17 cellular contexts compared by ENCODE assay signal in genomic region chr11:95586155-95586554, GRCh38.
A peak's percentile ranks its signal among the peaks of the same experiment; 100 is the strongest.
DNase-seq lines count a peak whose midpoint lies in the region; ATAC-seq and TF ChIP-seq lines count a peak whose summit lies in the region.
"Had no signal": no experiment of that assay in that cellular context is flagged by ENCODE, and none has a peak within 500 bp of the region (broad histone marks: within the 10 kb centered on the region; RNA-seq: fewer than 3 reads in every experiment).

No MANE protein-coding gene starts in this region.

- H3K4me2 ChIP-seq in GM23338, result no peak overlapping the region
- H3K4me2 ChIP-seq in smooth muscle cell, result peak overlapping the region; percentile 59

- no CpG with 5 or more reads among the region's 1 CpG for WGBS in mesodermal cell (ENCODE audit: insufficient coverage in 2 of 2), 2 experiments
- WGBS in smooth muscle cell (ENCODE audit: low lambda C conversion rate), result 86% methylated on average over 1 of the region's 1 CpG

- no peak overlapping the region for H3K4me3 ChIP-seq in GM23338
- H3K4me3 ChIP-seq in mesodermal cell (ENCODE audit: extremely low read depth, insufficient read depth, low read length, poor library complexity, severe bottlenecking), result no peak overlapping the region
- no peak overlapping the region for H3K4me3 ChIP-seq in smooth muscle cell
- H3K4me3 ChIP-seq: MG63 had no signal

- H3K9me3 Mint-ChIP-seq in GM23338, result no peaks in the 10 kb centered on the region
- no peaks in the 10 kb centered on the region for H3K9me3 Mint-ChIP-seq in chondrocyte (ENCODE audit: low read depth)

- H3K36me3 ChIP-seq in GM23338 (ENCODE audit: insufficient read depth) (no peaks in the 10 kb centered on the region), mesodermal cell (ENCODE audit: control insufficient read depth, insufficient read depth, low read length) (no peaks in the 10 kb centered on the region), smooth muscle cell (ENCODE audit: low read depth) (no peaks in the 10 kb centered on the region)
- H3K36me3 ChIP-seq: MG63 had no signal

- H3F3A ChIP-seq in GM23338 (replicated peaks; ENCODE audit: low read depth) (no peaks in the 10 kb centered on the region), smooth muscle cell (ENCODE audit: low read depth) (peaks cover 12% of the 10 kb centered on the region)

- H3K9ac ChIP-seq in smooth muscle cell (ENCODE audit: low read depth), result peak overlapping the region; percentile 60

- no peaks in the 10 kb centered on the region for H3K9me3 ChIP-seq in mesodermal cell (ENCODE audit: control insufficient read depth, low read length)
- no peaks in the 10 kb centered on the region for H3K9me3 ChIP-seq in smooth muscle cell (replicated peaks; ENCODE audit: low read depth)
- H3K9me3 ChIP-seq: MG63 had no signal

- no peak overlapping the region for H3K4me3 Mint-ChIP-seq in GM23338
- H3K4me3 Mint-ChIP-seq in chondrocyte (ENCODE audit: unreplicated experiment), result no peak overlapping the region
- H3K4me3 Mint-ChIP-seq: CD14-positive monocyte had no signal

- H3K79me2 ChIP-seq in GM23338 (replicated peaks; ENCODE audit: insufficient read depth) (no peaks in the 10 kb centered on the region), smooth muscle cell (ENCODE audit: low read depth) (no peaks in the 10 kb centered on the region)

- H3K9me2 ChIP-seq in GM23338 (ENCODE audit: insufficient read depth), result no peaks in the 10 kb centered on the region

- H3K27ac Mint-ChIP-seq in GM23338 (no peak overlapping the region), chondrocyte (ENCODE audit: unreplicated experiment) (peak overlapping the region; percentile 2)

- H2AFZ ChIP-seq in GM23338 (peak overlapping the region; percentile 81), smooth muscle cell (ENCODE audit: low read depth) (no peak overlapping the region)

- intact Hi-C loops in posterior cingulate gyrus (cut with DNase I), result no loop called here

- no peaks in the 10 kb centered on the region for H3K27me3 Mint-ChIP-seq in GM23338 (ENCODE audit: insufficient read depth, low read depth, poor library complexity)
- H3K27me3 Mint-ChIP-seq in chondrocyte (ENCODE audit: low read depth), result no peaks in the 10 kb centered on the region

- no peak for TF ChIP-seq CTCF in GM23338 (conservative IDR thresholded peaks at IDR 0.05; ENCODE audit: low read depth in 2 of 2)
- TF ChIP-seq CTCF in chondrocyte (IDR thresholded peaks at IDR 0.05), result no peak
- TF ChIP-seq CTCF in smooth muscle cell (IDR thresholded peaks at IDR 0.05; ENCODE audit: borderline replicate concordance, insufficient read depth, poor library complexity, severe bottlenecking), result no peak

- H3K36me3 Mint-ChIP-seq in GM23338 (ENCODE audit: low read depth) (no peaks in the 10 kb centered on the region), chondrocyte (ENCODE audit: low read depth) (no peaks in the 10 kb centered on the region)
- H3K36me3 Mint-ChIP-seq: CD14-positive monocyte had no signal

- DNase-seq in GM23338 (ENCODE audit: low spot score) (no peak), chondrocyte (ENCODE audit: low spot score) (no peak), smooth muscle cell (lab: John Stamatoyannopoulos, UW; ENCODE audit: unreplicated experiment) (no peak), posterior cingulate gyrus (no peak), NCI-H2171 treated with DMSO at 0.1 percent for 48 hours (lab: John Stamatoyannopoulos, UW) (no peak)
- DNase-seq in activated CD8-positive, alpha-beta memory T cell treated with anti-CD3 and anti-CD28 coated beads for 24 hours, result no peak
- DNase-seq: AML-193, Karpas-422, NCI-H1105 treated with DMSO at 0.1 percent for 48 hours, NCI-H1930, NCI-H446, NCI-H69, RPMI8226, SIG-M5 had no signal

- no peak overlapping the region for H3K27ac ChIP-seq in GM23338 (ENCODE audit: low read depth)
- H3K27ac ChIP-seq in mesodermal cell (ENCODE audit: low read depth, low read length, severe bottlenecking), result peak overlapping the region; percentile 38
- H3K27ac ChIP-seq in smooth muscle cell (ENCODE audit: low read depth), result peak overlapping the region; percentile 98

- no peak for ATAC-seq in GM23338

- H3K4me1 Mint-ChIP-seq in GM23338 (no peaks in the 10 kb centered on the region), chondrocyte (ENCODE audit: low read depth) (peaks cover 26% of the 10 kb centered on the region)
- H3K4me1 Mint-ChIP-seq: CD14-positive monocyte had no signal

- no peaks in the 10 kb centered on the region for H3K4me1 ChIP-seq in GM23338 (ENCODE audit: insufficient read depth)
- peaks cover 4% of the 10 kb centered on the region for H3K4me1 ChIP-seq in mesodermal cell (ENCODE audit: control insufficient read depth, insufficient read depth, low read length, poor library complexity, severe bottlenecking)
- H3K4me1 ChIP-seq in smooth muscle cell (ENCODE audit: low read depth), result peaks cover 26% of the 10 kb centered on the region

- no peaks in the 10 kb centered on the region for H4K20me1 ChIP-seq in GM23338 (replicated peaks; ENCODE audit: insufficient read depth)
- H4K20me1 ChIP-seq in smooth muscle cell (ENCODE audit: low read depth), result no peaks in the 10 kb centered on the region

- H3K27me3 ChIP-seq in GM23338 (ENCODE audit: insufficient read depth) (no peaks in the 10 kb centered on the region), smooth muscle cell (ENCODE audit: low read depth) (no peaks in the 10 kb centered on the region)
- H3K27me3 ChIP-seq: MG63 had no signal

TF ChIP-seq in GM23338, 12 proteins besides CTCF, POLR2A, EP300 and RAD21:
- TF ChIP-seq STAT1 (IDR thresholded peaks at IDR 0.05; ENCODE audit: unreplicated experiment) (no peak), ZNF114 (CRISPR knock-in tag; IDR thresholded peaks at IDR 0.05) (no peak), POLR2AphosphoS5 (IDR thresholded peaks at IDR 0.05; ENCODE audit: low read depth) (no peak), EZH2 (IDR thresholded peaks at IDR 0.05; ENCODE audit: low read depth, unreplicated experiment) (no peak)
